In the genomic region with DNA sequence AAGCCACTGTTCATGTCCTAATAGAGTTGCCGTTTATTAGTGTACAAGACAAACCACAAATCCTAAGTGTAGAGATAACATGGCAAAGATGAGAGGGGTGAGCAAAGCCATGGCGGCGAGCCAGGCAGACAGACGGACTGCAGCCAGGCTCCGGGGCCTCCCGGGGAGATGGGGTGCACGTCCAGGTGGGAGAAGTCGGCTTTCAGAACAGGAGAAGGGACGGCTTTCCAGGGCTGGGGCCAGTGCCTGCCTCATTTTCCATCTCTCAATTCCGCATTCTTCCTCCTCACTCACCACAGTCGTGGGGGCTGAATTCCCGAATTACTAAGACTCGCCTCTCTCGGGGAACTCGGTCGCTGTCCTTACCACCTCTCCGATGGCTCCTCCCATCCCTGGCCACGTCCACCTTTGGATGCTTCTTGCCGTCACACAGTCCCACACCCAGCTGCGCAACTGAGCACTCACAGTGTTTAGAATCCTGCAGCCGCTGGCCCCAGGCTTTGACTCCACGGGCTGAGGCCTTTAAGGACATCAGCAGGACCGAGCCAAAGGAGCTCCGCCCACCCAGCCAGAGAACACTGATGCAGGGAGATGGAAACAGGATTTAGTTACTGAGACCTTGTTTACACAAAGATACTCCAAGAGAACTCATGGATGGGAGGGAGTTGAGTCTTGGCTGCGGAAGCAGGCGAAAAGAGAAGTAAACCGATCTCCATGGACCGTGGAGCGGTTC, we compare ENCODE assay signal across 8 cellular contexts. TPM values are rescaled to one million over a fixed set of nuclear protein-coding genes. Genes with fewer than 3 reads are reported as not detected.
A peak's percentile ranks its signal among the peaks of the same experiment; 100 is the strongest.
DNase-seq lines count a peak whose midpoint lies in the region; ATAC-seq and TF ChIP-seq lines count a peak whose summit lies in the region.

No MANE protein-coding gene starts in this region.

- peak overlapping the region; percentile 84 for H2AFZ ChIP-seq in GM23248

- peak overlapping the region; percentile 57 for H3K9ac ChIP-seq in GM23248
- peak overlapping the region; percentile 62 for H3K9ac ChIP-seq in NT2/D1 (ENCODE audit: insufficient read length, low read depth)

- peak overlapping the region; percentile 49 for H3K4me3 ChIP-seq in GM23248
- peak overlapping the region; percentile 31 for H3K4me3 ChIP-seq in NT2/D1 (ENCODE audit: insufficient read length, low read depth)
- peak overlapping the region in 3 of 4 donors; percentile 14 to 34 (median 33) for H3K4me3 ChIP-seq in gastrocnemius medialis

- no peaks in the 10 kb centered on the region for H3K79me2 ChIP-seq in GM23248 (ENCODE audit: insufficient read depth)

- H3K36me3 ChIP-seq in GM23248 (ENCODE audit: low read depth), result no peaks in the 10 kb centered on the region
- H3K36me3 ChIP-seq in NT2/D1 (ENCODE audit: insufficient read depth, insufficient read length, low read length), result no peaks in the 10 kb centered on the region
- no peaks in the 10 kb centered on the region for H3K36me3 ChIP-seq in gastrocnemius medialis

- H3K27ac ChIP-seq in GM23248 (peak overlapping the region; percentile 37), gastrocnemius medialis (peak overlapping the region in 2 of 4 donors; percentile 49 to 53), foreskin keratinocyte (no peak overlapping the region)

- peaks cover 6% of the 10 kb centered on the region; the same call in 1 of the 2 replicates for H3F3A ChIP-seq in GM23248 (ENCODE audit: insufficient read depth)

- peak overlapping the region; percentile 80 for H3K4me2 ChIP-seq in GM23248 (ENCODE audit: unreplicated experiment)

- intact Hi-C loops in left ventricle myocardium superior (cut with micrococcal nuclease), result no loop called here
- intact Hi-C loops in gastrocnemius medialis (cut with DNase I; ENCODE audit: low total_unique reads), result no loop called here

- TF ChIP-seq POLR2A in gastrocnemius medialis (IDR thresholded peaks at IDR 0.05), result no peak

- peaks cover 14% of the 10 kb centered on the region for H3K4me1 ChIP-seq in GM23248 (ENCODE audit: insufficient read depth)
- peaks cover 3% of the 10 kb centered on the region for H3K4me1 ChIP-seq in NT2/D1 (ENCODE audit: insufficient read depth, insufficient read length)
- peaks cover 0 to 4% of the 10 kb centered on the region in 2 donors for H3K4me1 ChIP-seq in gastrocnemius medialis
- no peaks in the 10 kb centered on the region for H3K4me1 ChIP-seq in foreskin keratinocyte

- H4K20me1 ChIP-seq in GM23248 (ENCODE audit: insufficient read depth), result no peaks in the 10 kb centered on the region

- H3K27me3 ChIP-seq in GM23248 (replicated peaks; ENCODE audit: insufficient read depth) (no peaks in the 10 kb centered on the region), NT2/D1 (ENCODE audit: insufficient read depth, insufficient read length) (no peaks in the 10 kb centered on the region), gastrocnemius medialis (no peaks in the 10 kb centered on the region), foreskin keratinocyte (peaks cover 3% of the 10 kb centered on the region)

- TF ChIP-seq CTCF in gastrocnemius medialis (IDR thresholded peaks at IDR 0.05 in 4 of 5, conservative IDR thresholded peaks at IDR 0.05 in 1 of 5) (no peak), foreskin keratinocyte (conservative IDR thresholded peaks at IDR 0.05) (no peak)

- WGBS in GM23248 (ENCODE audit: low coverage in 1 of 2, low lambda C conversion rate in 2 of 2, missing lambda C conversion rate in 2 of 2), 2 experiments, result 6 to 7% methylated on average over 29 of the region's 29 CpGs

- DNase-seq in GM23248 (peak; percentile 81), NT2/D1 (ENCODE audit: low read depth, low spot score) (no peak), left ventricle myocardium superior (peak; percentile 83), gastrocnemius medialis (peak; percentile 47 to 82), foreskin keratinocyte (no peak), anterior cingulate cortex (lab: John Stamatoyannopoulos, UW) (no peak), NOMO-1 (lab: John Stamatoyannopoulos, UW; ENCODE audit: unreplicated experiment in 2 of 2) (no peak), NCI-H1694 (lab: John Stamatoyannopoulos, UW) (no peak)

- in situ Hi-C loops in GM23248 (cut with MboI) (no loop called here), gastrocnemius medialis (cut with MboI; ENCODE audit: low sequenced_read_pairs in 4 of 4) (no loop called here)

- ATAC-seq in left ventricle myocardium superior (peak; percentile 95), gastrocnemius medialis (peak; percentile 78 to 79), foreskin keratinocyte (no peak)

- H3K9me3 ChIP-seq in GM23248 (ENCODE audit: low read depth), result no peaks in the 10 kb centered on the region
- H3K9me3 ChIP-seq in NT2/D1 (ENCODE audit: insufficient read depth, low read length), result peaks cover 13% of the 10 kb centered on the region; the same call in 1 of the 2 replicates
- no peaks in the 10 kb centered on the region for H3K9me3 ChIP-seq in gastrocnemius medialis

- no peaks in the 10 kb centered on the region for H3K9me2 ChIP-seq in GM23248 (ENCODE audit: insufficient read depth)

RNA-seq across cellular contexts. Expression of a gene that starts 59.7 kb away (rescaled TPM):
- total RNA-seq in GM23248 (2014; rRNA removed; shearing (Covaris generic)), result 7.8 and 9.1 TPM in 2 replicates
- 0.75 and 0.83 TPM in 2 replicates for polyA plus RNA-seq in GM23248 (2016; fragmentation: Nextera tagmentation; extraction: Ambion mirVana)
- 3.5 TPM for total RNA-seq in left ventricle myocardium superior
- under 1 TPM; 0.51 to 0.98 (median 0.57) TPM for total RNA-seq in gastrocnemius medialis
- 0.07 and 0.14 TPM in 2 replicates for total RNA-seq in foreskin keratinocyte
- polyA plus RNA-seq in foreskin keratinocyte, result 0.04 and 0.07 TPM in 2 replicates

Comparison
In these comparisons a context has a peak if more than half of its experiments do, and no peak if none do; other contexts are left out.
1. DNase-seq: peak in GM23248 (single experiment), left ventricle myocardium superior (single experiment) and gastrocnemius medialis (2 of 2); none in NT2/D1 (single experiment), foreskin keratinocyte (0 of 2), anterior cingulate cortex (0 of 58), NOMO-1 (0 of 2) and NCI-H1694 (single experiment).
2. Peak in every context shown above with its lines, with median percentiles within 50 percentile points of each other: H3K4me3 ChIP-seq.